In genomic region chr1:171212607-171213347, GRCh38 we compare ENCODE assay signal across 16 cellular contexts. TPM values are rescaled to one million over a fixed set of nuclear protein-coding genes. Genes with fewer than 3 reads are reported as not detected.
DNase-seq lines count a peak whose midpoint lies in the region; ATAC-seq and TF ChIP-seq lines count a peak whose summit lies in the region.
"Had no signal": no experiment of that assay in that cellular context is flagged by ENCODE, and none has a peak within 500 bp of the region (broad histone marks: within the 10 kb centered on the region; RNA-seq: fewer than 3 reads in every experiment).

No MANE protein-coding gene starts in this region.

- no peak overlapping the region for H3K27ac ChIP-seq in left lung
- H3K27ac ChIP-seq in effector memory CD4-positive, alpha-beta T cell (ENCODE audit: insufficient read depth, low read length, poor library complexity, severe bottlenecking), result no peak overlapping the region
- H3K27ac ChIP-seq: skin epidermis had no signal

- H3K9me3 ChIP-seq in left lung, result no peaks in the 10 kb centered on the region
- H3K9me3 ChIP-seq in effector memory CD4-positive, alpha-beta T cell (ENCODE audit: control insufficient read depth, low read length), result no peaks in the 10 kb centered on the region

- no peaks in the 10 kb centered on the region for H3K36me3 ChIP-seq in left lung
- no peaks in the 10 kb centered on the region for H3K36me3 ChIP-seq in effector memory CD4-positive, alpha-beta T cell (ENCODE audit: control insufficient read depth, insufficient read depth, low read length)

- H3K27me3 ChIP-seq in left lung, result no peaks in the 10 kb centered on the region
- H3K27me3 ChIP-seq in effector memory CD4-positive, alpha-beta T cell (replicated peaks; ENCODE audit: control insufficient read depth, insufficient read depth, low read length, poor library complexity, severe bottlenecking), result no peaks in the 10 kb centered on the region

- DNase-seq in AML-193 (lab: John Stamatoyannopoulos, UW), result peak; percentile 50 to 54
- peak; percentile 41 to 51 for DNase-seq in Kasumi-1 (lab: John Stamatoyannopoulos, UW)
- peak; percentile 85 for DNase-seq in SKM-1 treated with dmso at 0.1 percent for 144 hours (lab: John Stamatoyannopoulos, UW; ENCODE audit: unreplicated experiment)
- no peak for DNase-seq in left lung
- no peak for DNase-seq in NCI-H2171 (lab: John Stamatoyannopoulos, UW)
- no peak for DNase-seq in stimulated activated CD4-positive, alpha-beta T cell treated with anti-CD3 and anti-CD28 coated beads, Interleukin-4, amount 100 ng/mL, for 24 hours
- no peak for DNase-seq in effector memory CD4-positive, alpha-beta T cell
- no peak for DNase-seq in iPS-NIHi11 (ENCODE audit: low spot score)
- DNase-seq: erythroblast; head of caudate nucleus; midbrain; NCI-H1105; stimulated activated naive CD4-positive, alpha-beta T cell treated with Interleukin-2 at 50 U/mL for 16 hours; SW 1271 had no signal

- intact Hi-C loops in left lung (cut with DNase I), result no loop called here

- peak; percentile 41 for ATAC-seq in left lung

- TF ChIP-seq CTCF in left lung (IDR thresholded peaks at IDR 0.05), result no peak

- no peak overlapping the region for H3K4me3 ChIP-seq in left lung
- no peak overlapping the region for H3K4me3 ChIP-seq in effector memory CD4-positive, alpha-beta T cell (ENCODE audit: insufficient read depth, low read depth, low read length, poor library complexity, severe bottlenecking)
- H3K4me3 ChIP-seq: skin epidermis had no signal

- H3K4me1 ChIP-seq in left lung, result no peaks in the 10 kb centered on the region
- H3K4me1 ChIP-seq in effector memory CD4-positive, alpha-beta T cell (ENCODE audit: control insufficient read depth, insufficient read depth, low read length, poor library complexity, severe bottlenecking), result no peaks in the 10 kb centered on the region

RNA-seq across cellular contexts. Expression of gene FMO2, which starts 27.7 kb away (rescaled TPM):
- total RNA-seq in left lung, result 10 to 100 TPM; 33.9 to 63.4 TPM
- total RNA-seq: WTC11 had no signal

RNA-seq across cellular contexts. Expression of gene FMO1, which starts 35.5 kb away (rescaled TPM):
- 1 to 10 TPM; 1.9 to 2.7 TPM for total RNA-seq in left lung
- total RNA-seq: WTC11 had no signal

Comparison
In these comparisons a context has a peak if more than half of its experiments do, and no peak if none do; other contexts are left out.
1. DNase-seq: peak in AML-193 (2 of 2), Kasumi-1 (2 of 2) and SKM-1 treated with dmso at 0.1 percent for 144 hours (single experiment); none in left lung (0 of 2), NCI-H2171 (single experiment), stimulated activated CD4-positive, alpha-beta T cell treated with anti-CD3 and anti-CD28 coated beads, Interleukin-4, amount 100 ng/mL, for 24 hours (single experiment), effector memory CD4-positive, alpha-beta T cell (0 of 3) and iPS-NIHi11 (single experiment).